Comparison of ENCODE assay signal across 11 cellular contexts in the genomic region with DNA sequence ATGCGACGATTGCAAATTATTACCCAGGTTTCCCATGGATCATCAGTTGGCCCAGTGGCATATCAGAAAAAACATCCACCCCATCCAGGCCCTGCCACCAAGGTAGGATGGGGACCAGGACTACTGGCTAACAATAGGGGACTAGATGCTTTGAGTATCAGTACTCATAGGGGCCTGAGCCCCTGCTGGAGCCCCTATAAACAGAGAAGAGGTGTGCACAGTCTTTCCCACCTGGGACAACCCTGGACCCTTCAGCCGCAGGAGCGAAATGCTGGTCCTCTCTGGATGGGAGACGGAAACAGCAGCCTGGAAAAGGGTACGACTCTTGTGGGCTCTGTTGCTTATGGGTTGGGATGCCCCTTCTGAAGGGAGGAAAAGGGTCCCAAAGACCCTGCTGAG. TPM values are rescaled to one million over a fixed set of nuclear protein-coding genes. Genes with fewer than 3 reads are reported as not detected.
DNase-seq lines count a peak whose midpoint lies in the region; ATAC-seq and TF ChIP-seq lines count a peak whose summit lies in the region.
"Had no signal": no experiment of that assay in that cellular context is flagged by ENCODE, and none has a peak within 500 bp of the region (broad histone marks: within the 10 kb centered on the region; RNA-seq: fewer than 3 reads in every experiment).

No MANE protein-coding gene starts in this region.

- intact Hi-C loops in PC-9 (cut with micrococcal nuclease; ENCODE audit: unreplicated experiment), result loop anchor here (1.0 to 2.0 kb wide), 4 partner anchors 19 to 146 kb away; no protein-coding TSS in a partner anchor

- H3K9me3 Mint-ChIP-seq in GM23338 (no peaks in the 10 kb centered on the region), nephron progenitor cell (no peaks in the 10 kb centered on the region)
- H3K9me3 Mint-ChIP-seq: endodermal cell had no signal

- H3K36me3 ChIP-seq in GM23338 (ENCODE audit: insufficient read depth) (no peaks in the 10 kb centered on the region), PC-9 (ENCODE audit: low read depth) (no peaks in the 10 kb centered on the region)
- H3K36me3 ChIP-seq: cardiac muscle cell had no signal

- H3K27ac Mint-ChIP-seq in GM23338, result no peak overlapping the region
- no peak overlapping the region for H3K27ac Mint-ChIP-seq in nephron progenitor cell
- H3K27ac Mint-ChIP-seq: activated naive CD8-positive, alpha-beta T cell; endodermal cell had no signal

- H3K4me3 Mint-ChIP-seq in GM23338, result peak overlapping the region; percentile 58; the same call in 2 of the 3 replicates
- H3K4me3 Mint-ChIP-seq in nephron progenitor cell, result peak overlapping the region; percentile 61

- peaks cover 42% of the 10 kb centered on the region for H3K4me1 Mint-ChIP-seq in GM23338
- H3K4me1 Mint-ChIP-seq in nephron progenitor cell, result peaks cover 37% of the 10 kb centered on the region

- H4K20me1 ChIP-seq in GM23338 (replicated peaks; ENCODE audit: insufficient read depth), result peaks cover 11% of the 10 kb centered on the region
- no peaks in the 10 kb centered on the region for H4K20me1 ChIP-seq in PC-9 (ENCODE audit: insufficient read depth)

- peaks cover 12% of the 10 kb centered on the region; the same call in 1 of the 2 replicates for H3F3A ChIP-seq in GM23338 (replicated peaks; ENCODE audit: low read depth)
- H3F3A ChIP-seq in PC-9 (ENCODE audit: insufficient read depth, low read depth), result peaks cover 13% of the 10 kb centered on the region; the same call in 1 of the 2 replicates

- CTCF ChIA-PET in PC-9 (lab: Charles Lee), result interaction anchor here (0.6 to 2.6 kb wide), 16 partner anchors 8 to 156 kb away, joined by 3 to 26 read pairs (median 10); partner anchors contain the start of genes LMBR1L, RHEBL1, TUBA1A and TUBA1B

- no peaks in the 10 kb centered on the region for H3K9me3 ChIP-seq in PC-9 (ENCODE audit: insufficient read depth, low read depth)

- H3K9me2 ChIP-seq in GM23338 (ENCODE audit: insufficient read depth) (no peaks in the 10 kb centered on the region), PC-9 (ENCODE audit: insufficient read depth) (no peaks in the 10 kb centered on the region)

- DNase-seq in GM23338 (ENCODE audit: low spot score) (no peak), PC-9 (no peak), nephron progenitor cell (no peak), hypothalamus (lab: John Stamatoyannopoulos, UW) (no peak), NCI-H345 treated with DMSO at 0.1 percent for 48 hours (lab: John Stamatoyannopoulos, UW; ENCODE audit: unreplicated experiment) (no peak)
- DNase-seq: left ventricle myocardium superior had no signal

- peak overlapping the region; percentile 78 for H3K4me2 ChIP-seq in GM23338
- peak overlapping the region; percentile 81 for H3K4me2 ChIP-seq in PC-9

- H3K36me3 Mint-ChIP-seq in GM23338 (ENCODE audit: low read depth), result no peaks in the 10 kb centered on the region; the same call in 2 of the 3 replicates
- no peaks in the 10 kb centered on the region for H3K36me3 Mint-ChIP-seq in nephron progenitor cell (ENCODE audit: low read depth)
- H3K36me3 Mint-ChIP-seq: activated naive CD8-positive, alpha-beta T cell had no signal

- H2AFZ ChIP-seq in GM23338, result no peak overlapping the region
- H2AFZ ChIP-seq in PC-9, result no peak overlapping the region; the same call in 1 of the 2 replicates

- no peak for ATAC-seq in GM23338

- H3K27ac ChIP-seq in GM23338 (ENCODE audit: low read depth) (no peak overlapping the region), PC-9 (no peak overlapping the region)
- H3K27ac ChIP-seq: C4-2B, cardiac muscle cell had no signal

- POLR2A ChIA-PET in PC-9 (lab: Charles Lee; ENCODE audit: unreplicated experiment), result interaction anchor here (0.5 to 1.3 kb wide), 4 partner anchors 19 to 92 kb away, joined by 3 to 10 read pairs (median 6); partner anchors contain the start of genes RHEBL1 and TUBA1B

- H3K4me3 ChIP-seq in GM23338 (peak overlapping the region; percentile 49), PC-9 (no peak overlapping the region)

- peaks cover 36% of the 10 kb centered on the region for H3K4me1 ChIP-seq in GM23338 (ENCODE audit: insufficient read depth)
- H3K4me1 ChIP-seq in PC-9 (replicated peaks; ENCODE audit: insufficient read depth), result peaks cover 25% of the 10 kb centered on the region

- H3K27me3 ChIP-seq in GM23338 (ENCODE audit: insufficient read depth) (peaks cover 88% of the 10 kb centered on the region), PC-9 (ENCODE audit: insufficient read depth, low read depth) (peaks cover 16% of the 10 kb centered on the region)

- H3K27me3 Mint-ChIP-seq in GM23338 (ENCODE audit: insufficient read depth, low read depth, poor library complexity), result peaks cover 67% of the 10 kb centered on the region
- peaks cover 100% of the 10 kb centered on the region for H3K27me3 Mint-ChIP-seq in nephron progenitor cell (ENCODE audit: low read depth, poor library complexity)

- no TSS peak for BruUV-seq in PC-9 (replicated peaks; lab: Mats Ljungman, UMichigan)

- TF ChIP-seq CTCF in GM23338 (conservative IDR thresholded peaks at IDR 0.05; ENCODE audit: low read depth in 2 of 2) (no peak), PC-9 (conservative IDR thresholded peaks at IDR 0.05) (no peak), nephron progenitor cell (IDR thresholded peaks at IDR 0.05) (no peak)

- no peaks in the 10 kb centered on the region for H3K79me2 ChIP-seq in GM23338 (replicated peaks; ENCODE audit: insufficient read depth)
- no peaks in the 10 kb centered on the region for H3K79me2 ChIP-seq in PC-9 (ENCODE audit: low read depth)

TF ChIP-seq in GM23338, 12 proteins besides CTCF, POLR2A, EP300 and RAD21 (continues in another document):
- TF ChIP-seq JUNB (IDR thresholded peaks at IDR 0.05; ENCODE audit: unreplicated experiment) (no peak), ZNF114 (CRISPR knock-in tag; IDR thresholded peaks at IDR 0.05) (no peak), NANOG (IDR thresholded peaks at IDR 0.05; ENCODE audit: borderline replicate concordance) (no peak)
- TF ChIP-seq, protein P1, sequence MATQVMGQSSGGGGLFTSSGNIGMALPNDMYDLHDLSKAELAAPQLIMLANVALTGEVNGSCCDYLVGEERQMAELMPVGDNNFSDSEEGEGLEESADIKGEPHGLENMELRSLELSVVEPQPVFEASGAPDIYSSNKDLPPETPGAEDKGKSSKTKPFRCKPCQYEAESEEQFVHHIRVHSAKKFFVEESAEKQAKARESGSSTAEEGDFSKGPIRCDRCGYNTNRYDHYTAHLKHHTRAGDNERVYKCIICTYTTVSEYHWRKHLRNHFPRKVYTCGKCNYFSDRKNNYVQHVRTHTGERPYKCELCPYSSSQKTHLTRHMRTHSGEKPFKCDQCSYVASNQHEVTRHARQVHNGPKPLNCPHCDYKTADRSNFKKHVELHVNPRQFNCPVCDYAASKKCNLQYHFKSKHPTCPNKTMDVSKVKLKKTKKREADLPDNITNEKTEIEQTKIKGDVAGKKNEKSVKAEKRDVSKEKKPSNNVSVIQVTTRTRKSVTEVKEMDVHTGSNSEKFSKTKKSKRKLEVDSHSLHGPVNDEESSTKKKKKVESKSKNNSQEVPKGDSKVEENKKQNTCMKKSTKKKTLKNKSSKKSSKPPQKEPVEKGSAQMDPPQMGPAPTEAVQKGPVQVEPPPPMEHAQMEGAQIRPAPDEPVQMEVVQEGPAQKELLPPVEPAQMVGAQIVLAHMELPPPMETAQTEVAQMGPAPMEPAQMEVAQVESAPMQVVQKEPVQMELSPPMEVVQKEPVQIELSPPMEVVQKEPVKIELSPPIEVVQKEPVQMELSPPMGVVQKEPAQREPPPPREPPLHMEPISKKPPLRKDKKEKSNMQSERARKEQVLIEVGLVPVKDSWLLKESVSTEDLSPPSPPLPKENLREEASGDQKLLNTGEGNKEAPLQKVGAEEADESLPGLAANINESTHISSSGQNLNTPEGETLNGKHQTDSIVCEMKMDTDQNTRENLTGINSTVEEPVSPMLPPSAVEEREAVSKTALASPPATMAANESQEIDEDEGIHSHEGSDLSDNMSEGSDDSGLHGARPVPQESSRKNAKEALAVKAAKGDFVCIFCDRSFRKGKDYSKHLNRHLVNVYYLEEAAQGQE (IDR thresholded peaks at IDR 0.05; ENCODE audit: unreplicated experiment), result no peak

RNA-seq across cellular contexts. Expression of gene DHH, which starts 5.7 kb away (rescaled TPM):
- total RNA-seq in GM23338 (2014; rRNA removed; shearing (Covaris generic)), result not detected in 2 replicates
- 0.09 TPM in 1 of 2 replicates, not detected in the other for polyA plus RNA-seq in GM23338 (2016; fragmentation: Nextera tagmentation; extraction: Ambion mirVana)
- total RNA-seq in PC-9 (2021), result 0.13 and 0.28 TPM in 2 replicates
- total RNA-seq: GM12878 had no signal
- polyA plus RNA-seq: cardiac muscle cell had no signal

RNA-seq across cellular contexts. Expression of gene RHEBL1, which starts 19.2 kb away (rescaled TPM):
- 6.7 and 11.8 TPM in 2 replicates for total RNA-seq in GM23338 (2014; rRNA removed; shearing (Covaris generic))
- polyA plus RNA-seq in GM23338 (2016; fragmentation: Nextera tagmentation; extraction: Ambion mirVana), result 9.4 and 10.7 TPM in 2 replicates
- 2.9 and 3.4 TPM in 2 replicates for total RNA-seq in PC-9 (2021)

RNA-seq across cellular contexts. Expression of gene LMBR1L, which starts 21.7 kb away (rescaled TPM):
- 33.9 and 57.0 TPM in 2 replicates for total RNA-seq in GM23338 (2014; rRNA removed; shearing (Covaris generic))
- 19.8 and 24.3 TPM in 2 replicates for polyA plus RNA-seq in GM23338 (2016; fragmentation: Nextera tagmentation; extraction: Ambion mirVana)
- total RNA-seq in PC-9 (2021), result 53.9 and 63.3 TPM in 2 replicates

RNA-seq across cellular contexts. Expression of gene KMT2D, which starts 28.3 kb away (rescaled TPM):
- total RNA-seq in GM23338 (2014; rRNA removed; shearing (Covaris generic)), result 86.1 and 120 TPM in 2 replicates
- 17.6 and 18.3 TPM in 2 replicates for polyA plus RNA-seq in GM23338 (2016; fragmentation: Nextera tagmentation; extraction: Ambion mirVana)
- total RNA-seq in PC-9 (2021), result 94.0 and 97.9 TPM in 2 replicates

RNA-seq across cellular contexts. Expression of gene TUBA1B, which starts 42.3 kb away (rescaled TPM):
- 2,341 and 2,718 TPM in 2 replicates for total RNA-seq in GM23338 (2014; rRNA removed; shearing (Covaris generic))
- 1,008 and 1,116 TPM in 2 replicates for polyA plus RNA-seq in GM23338 (2016; fragmentation: Nextera tagmentation; extraction: Ambion mirVana)
- 930 and 1,061 TPM in 2 replicates for total RNA-seq in PC-9 (2021)
